Comparison of ENCODE assay signal across 1 cellular context in genomic region chr20:50730765-50731054, GRCh38.
TF ChIP-seq lines count a peak whose summit lies in the region.

No MANE protein-coding gene starts in this region.

TF ChIP-seq in HepG2, 621 proteins besides CTCF, POLR2A, EP300 and RAD21 (continued from another document and continues in another):
- TF ChIP-seq, protein P1, sequence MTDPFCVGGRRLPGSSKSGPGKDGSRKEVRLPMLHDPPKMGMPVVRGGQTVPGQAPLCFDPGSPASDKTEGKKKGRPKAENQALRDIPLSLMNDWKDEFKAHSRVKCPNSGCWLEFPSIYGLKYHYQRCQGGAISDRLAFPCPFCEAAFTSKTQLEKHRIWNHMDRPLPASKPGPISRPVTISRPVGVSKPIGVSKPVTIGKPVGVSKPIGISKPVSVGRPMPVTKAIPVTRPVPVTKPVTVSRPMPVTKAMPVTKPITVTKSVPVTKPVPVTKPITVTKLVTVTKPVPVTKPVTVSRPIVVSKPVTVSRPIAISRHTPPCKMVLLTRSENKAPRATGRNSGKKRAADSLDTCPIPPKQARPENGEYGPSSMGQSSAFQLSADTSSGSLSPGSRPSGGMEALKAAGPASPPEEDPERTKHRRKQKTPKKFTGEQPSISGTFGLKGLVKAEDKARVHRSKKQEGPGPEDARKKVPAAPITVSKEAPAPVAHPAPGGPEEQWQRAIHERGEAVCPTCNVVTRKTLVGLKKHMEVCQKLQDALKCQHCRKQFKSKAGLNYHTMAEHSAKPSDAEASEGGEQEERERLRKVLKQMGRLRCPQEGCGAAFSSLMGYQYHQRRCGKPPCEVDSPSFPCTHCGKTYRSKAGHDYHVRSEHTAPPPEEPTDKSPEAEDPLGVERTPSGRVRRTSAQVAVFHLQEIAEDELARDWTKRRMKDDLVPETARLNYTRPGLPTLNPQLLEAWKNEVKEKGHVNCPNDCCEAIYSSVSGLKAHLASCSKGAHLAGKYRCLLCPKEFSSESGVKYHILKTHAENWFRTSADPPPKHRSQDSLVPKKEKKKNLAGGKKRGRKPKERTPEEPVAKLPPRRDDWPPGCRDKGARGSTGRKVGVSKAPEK (CRISPR knock-in tag; IDR thresholded peaks at IDR 0.05; ENCODE audit: borderline replicate concordance): peak; percentile 73; the same call in 1 of the 2 replicates
- TF ChIP-seq ZNF674 (CRISPR knock-in tag; IDR thresholded peaks at IDR 0.05; ENCODE audit: low read depth): no peak
- no peak for TF ChIP-seq SNRNP70 (IDR thresholded peaks at IDR 0.05; ENCODE audit: low read depth, low read length)
- TF ChIP-seq, protein P2, sequence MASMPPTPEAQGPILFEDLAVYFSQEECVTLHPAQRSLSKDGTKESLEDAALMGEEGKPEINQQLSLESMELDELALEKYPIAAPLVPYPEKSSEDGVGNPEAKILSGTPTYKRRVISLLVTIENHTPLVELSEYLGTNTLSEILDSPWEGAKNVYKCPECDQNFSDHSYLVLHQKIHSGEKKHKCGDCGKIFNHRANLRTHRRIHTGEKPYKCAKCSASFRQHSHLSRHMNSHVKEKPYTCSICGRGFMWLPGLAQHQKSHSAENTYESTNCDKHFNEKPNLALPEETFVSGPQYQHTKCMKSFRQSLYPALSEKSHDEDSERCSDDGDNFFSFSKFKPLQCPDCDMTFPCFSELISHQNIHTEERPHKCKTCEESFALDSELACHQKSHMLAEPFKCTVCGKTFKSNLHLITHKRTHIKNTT (CRISPR knock-in tag; IDR thresholded peaks at IDR 0.05): 0 out of 2 replicates have a peak, but pooled peaks have one; percentile 33
- TF ChIP-seq ELF4 (CRISPR knock-in tag; IDR thresholded peaks at IDR 0.05; ENCODE audit: borderline replicate concordance): no peak
- TF ChIP-seq, protein P3, sequence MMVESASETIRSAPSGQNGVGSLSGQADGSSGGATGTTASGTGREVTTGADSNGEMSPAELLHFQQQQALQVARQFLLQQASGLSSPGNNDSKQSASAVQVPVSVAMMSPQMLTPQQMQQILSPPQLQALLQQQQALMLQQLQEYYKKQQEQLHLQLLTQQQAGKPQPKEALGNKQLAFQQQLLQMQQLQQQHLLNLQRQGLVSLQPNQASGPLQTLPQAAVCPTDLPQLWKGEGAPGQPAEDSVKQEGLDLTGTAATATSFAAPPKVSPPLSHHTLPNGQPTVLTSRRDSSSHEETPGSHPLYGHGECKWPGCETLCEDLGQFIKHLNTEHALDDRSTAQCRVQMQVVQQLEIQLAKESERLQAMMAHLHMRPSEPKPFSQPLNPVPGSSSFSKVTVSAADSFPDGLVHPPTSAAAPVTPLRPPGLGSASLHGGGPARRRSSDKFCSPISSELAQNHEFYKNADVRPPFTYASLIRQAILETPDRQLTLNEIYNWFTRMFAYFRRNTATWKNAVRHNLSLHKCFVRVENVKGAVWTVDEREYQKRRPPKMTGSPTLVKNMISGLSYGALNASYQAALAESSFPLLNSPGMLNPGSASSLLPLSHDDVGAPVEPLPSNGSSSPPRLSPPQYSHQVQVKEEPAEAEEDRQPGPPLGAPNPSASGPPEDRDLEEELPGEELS (CRISPR knock-in tag; IDR thresholded peaks at IDR 0.05): peak; percentile 48
- TF ChIP-seq ZNF563 (CRISPR knock-in tag; IDR thresholded peaks at IDR 0.05): no peak; the same call in 1 of the 2 replicates
- TF ChIP-seq, protein P4, sequence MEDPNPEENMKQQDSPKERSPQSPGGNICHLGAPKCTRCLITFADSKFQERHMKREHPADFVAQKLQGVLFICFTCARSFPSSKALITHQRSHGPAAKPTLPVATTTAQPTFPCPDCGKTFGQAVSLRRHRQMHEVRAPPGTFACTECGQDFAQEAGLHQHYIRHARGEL (CRISPR knock-in tag; IDR thresholded peaks at IDR 0.05): 0 out of 2 replicates have a peak, but pooled peaks have one; percentile 68
- no peak for TF ChIP-seq SALL1 (CRISPR knock-in tag; IDR thresholded peaks at IDR 0.05)
- TF ChIP-seq HNRNPH1 (optimal IDR thresholded peaks at IDR 0.05; ENCODE audit: low read depth, low read length): no peak
- TF ChIP-seq ZNF792 (CRISPR knock-in tag; IDR thresholded peaks at IDR 0.05): peak; percentile 59
- peak; percentile 60; the same call in 1 of the 2 replicates for TF ChIP-seq SOX13 (IDR thresholded peaks at IDR 0.05)
- 0 out of 4 replicates have a peak, but pooled peaks of 1 of the 2 experiments have one; percentile 4 for TF ChIP-seq SOX13 (CRISPR knock-in tag; conservative IDR thresholded peaks at IDR 0.05 in 1 of 2, IDR thresholded peaks at IDR 0.05 in 1 of 2)
- TF ChIP-seq, protein P5, sequence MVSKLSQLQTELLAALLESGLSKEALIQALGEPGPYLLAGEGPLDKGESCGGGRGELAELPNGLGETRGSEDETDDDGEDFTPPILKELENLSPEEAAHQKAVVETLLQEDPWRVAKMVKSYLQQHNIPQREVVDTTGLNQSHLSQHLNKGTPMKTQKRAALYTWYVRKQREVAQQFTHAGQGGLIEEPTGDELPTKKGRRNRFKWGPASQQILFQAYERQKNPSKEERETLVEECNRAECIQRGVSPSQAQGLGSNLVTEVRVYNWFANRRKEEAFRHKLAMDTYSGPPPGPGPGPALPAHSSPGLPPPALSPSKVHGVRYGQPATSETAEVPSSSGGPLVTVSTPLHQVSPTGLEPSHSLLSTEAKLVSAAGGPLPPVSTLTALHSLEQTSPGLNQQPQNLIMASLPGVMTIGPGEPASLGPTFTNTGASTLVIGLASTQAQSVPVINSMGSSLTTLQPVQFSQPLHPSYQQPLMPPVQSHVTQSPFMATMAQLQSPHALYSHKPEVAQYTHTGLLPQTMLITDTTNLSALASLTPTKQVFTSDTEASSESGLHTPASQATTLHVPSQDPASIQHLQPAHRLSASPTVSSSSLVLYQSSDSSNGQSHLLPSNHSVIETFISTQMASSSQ (IDR thresholded peaks at IDR 0.05; ENCODE audit: low read depth): no peak
- TF ChIP-seq, protein P5 (CRISPR knock-in tag; IDR thresholded peaks at IDR 0.05; ENCODE audit: borderline replicate concordance): no peak; the same call in 1 of the 2 replicates
- no peak for TF ChIP-seq THAP11 (CRISPR knock-in tag; IDR thresholded peaks at IDR 0.05)
- no peak for TF ChIP-seq PRDM10 (CRISPR knock-in tag; IDR thresholded peaks at IDR 0.05; ENCODE audit: low read depth)
- TF ChIP-seq HDAC2 (CRISPR knock-in tag; IDR thresholded peaks at IDR 0.05): no peak; the same call in 1 of the 2 replicates
- peak; percentile 77 for TF ChIP-seq ZNF800 (CRISPR knock-in tag; IDR thresholded peaks at IDR 0.05)
- peak; percentile 57 for TF ChIP-seq HIC2 (CRISPR knock-in tag; IDR thresholded peaks at IDR 0.05; ENCODE audit: low read depth)
- no peak for TF ChIP-seq NONO (IDR thresholded peaks at IDR 0.05)
- no peak; the same call in 1 of the 2 replicates for TF ChIP-seq NONO (CRISPR knock-in tag; conservative IDR thresholded peaks at IDR 0.05)
- no peak for TF ChIP-seq HCFC1 (IDR thresholded peaks at IDR 0.05; ENCODE audit: low read depth, low read length)
- 0 out of 2 replicates have a peak, but pooled peaks have one; percentile 1 for TF ChIP-seq SOX5 (CRISPR knock-in tag; IDR thresholded peaks at IDR 0.05; ENCODE audit: borderline replicate concordance)
- peak; percentile 67; the same call in 1 of the 2 replicates for TF ChIP-seq RFXAP (CRISPR knock-in tag; IDR thresholded peaks at IDR 0.05; ENCODE audit: borderline replicate concordance)
- TF ChIP-seq, protein P6, sequence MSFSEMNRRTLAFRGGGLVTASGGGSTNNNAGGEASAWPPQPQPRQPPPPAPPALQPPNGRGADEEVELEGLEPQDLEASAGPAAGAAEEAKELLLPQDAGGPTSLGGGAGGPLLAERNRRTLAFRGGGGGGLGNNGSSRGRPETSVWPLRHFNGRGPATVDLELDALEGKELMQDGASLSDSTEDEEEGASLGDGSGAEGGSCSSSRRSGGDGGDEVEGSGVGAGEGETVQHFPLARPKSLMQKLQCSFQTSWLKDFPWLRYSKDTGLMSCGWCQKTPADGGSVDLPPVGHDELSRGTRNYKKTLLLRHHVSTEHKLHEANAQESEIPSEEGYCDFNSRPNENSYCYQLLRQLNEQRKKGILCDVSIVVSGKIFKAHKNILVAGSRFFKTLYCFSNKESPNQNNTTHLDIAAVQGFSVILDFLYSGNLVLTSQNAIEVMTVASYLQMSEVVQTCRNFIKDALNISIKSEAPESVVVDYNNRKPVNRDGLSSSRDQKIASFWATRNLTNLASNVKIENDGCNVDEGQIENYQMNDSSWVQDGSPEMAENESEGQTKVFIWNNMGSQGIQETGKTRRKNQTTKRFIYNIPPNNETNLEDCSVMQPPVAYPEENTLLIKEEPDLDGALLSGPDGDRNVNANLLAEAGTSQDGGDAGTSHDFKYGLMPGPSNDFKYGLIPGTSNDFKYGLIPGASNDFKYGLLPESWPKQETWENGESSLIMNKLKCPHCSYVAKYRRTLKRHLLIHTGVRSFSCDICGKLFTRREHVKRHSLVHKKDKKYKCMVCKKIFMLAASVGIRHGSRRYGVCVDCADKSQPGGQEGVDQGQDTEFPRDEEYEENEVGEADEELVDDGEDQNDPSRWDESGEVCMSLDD (CRISPR knock-in tag; IDR thresholded peaks at IDR 0.05; ENCODE audit: borderline replicate concordance): no peak
- TF ChIP-seq ELF3 (CRISPR knock-in tag; IDR thresholded peaks at IDR 0.05): no peak
- TF ChIP-seq MBD4 (IDR thresholded peaks at IDR 0.05; ENCODE audit: borderline replicate concordance, low read length): no peak
- no peak for TF ChIP-seq ZNF282 (IDR thresholded peaks at IDR 0.05; ENCODE audit: partially characterized antibody)
- TF ChIP-seq TGIF2 (CRISPR knock-in tag; IDR thresholded peaks at IDR 0.05): no peak
- TF ChIP-seq ZNF101 (CRISPR knock-in tag; IDR thresholded peaks at IDR 0.05; ENCODE audit: borderline replicate concordance, low read depth): no peak
- TF ChIP-seq ZNF350 (CRISPR knock-in tag; IDR thresholded peaks at IDR 0.05; ENCODE audit: borderline replicate concordance, low read depth): peak; percentile 59; the same call in 1 of the 2 replicates
- TF ChIP-seq ZNF432 (CRISPR knock-in tag; IDR thresholded peaks at IDR 0.05; ENCODE audit: borderline replicate concordance): no peak
- TF ChIP-seq FOXA1 (IDR thresholded peaks at IDR 0.05): no peak
- TF ChIP-seq FOXA1 (CRISPR knock-in tag; IDR thresholded peaks at IDR 0.05): no peak
- no peak for TF ChIP-seq PRPF4 (IDR thresholded peaks at IDR 0.05; ENCODE audit: low read depth, low read length, poor library complexity, severe bottlenecking)
- peak; percentile 41; the same call in 1 of the 2 replicates for TF ChIP-seq HOXA5 (CRISPR knock-in tag; IDR thresholded peaks at IDR 0.05)
- TF ChIP-seq EEA1 (CRISPR knock-in tag; IDR thresholded peaks at IDR 0.05; ENCODE audit: borderline replicate concordance): no peak
- TF ChIP-seq ZSCAN29 (CRISPR knock-in tag; conservative IDR thresholded peaks at IDR 0.05): no peak
